In the genomic region with DNA sequence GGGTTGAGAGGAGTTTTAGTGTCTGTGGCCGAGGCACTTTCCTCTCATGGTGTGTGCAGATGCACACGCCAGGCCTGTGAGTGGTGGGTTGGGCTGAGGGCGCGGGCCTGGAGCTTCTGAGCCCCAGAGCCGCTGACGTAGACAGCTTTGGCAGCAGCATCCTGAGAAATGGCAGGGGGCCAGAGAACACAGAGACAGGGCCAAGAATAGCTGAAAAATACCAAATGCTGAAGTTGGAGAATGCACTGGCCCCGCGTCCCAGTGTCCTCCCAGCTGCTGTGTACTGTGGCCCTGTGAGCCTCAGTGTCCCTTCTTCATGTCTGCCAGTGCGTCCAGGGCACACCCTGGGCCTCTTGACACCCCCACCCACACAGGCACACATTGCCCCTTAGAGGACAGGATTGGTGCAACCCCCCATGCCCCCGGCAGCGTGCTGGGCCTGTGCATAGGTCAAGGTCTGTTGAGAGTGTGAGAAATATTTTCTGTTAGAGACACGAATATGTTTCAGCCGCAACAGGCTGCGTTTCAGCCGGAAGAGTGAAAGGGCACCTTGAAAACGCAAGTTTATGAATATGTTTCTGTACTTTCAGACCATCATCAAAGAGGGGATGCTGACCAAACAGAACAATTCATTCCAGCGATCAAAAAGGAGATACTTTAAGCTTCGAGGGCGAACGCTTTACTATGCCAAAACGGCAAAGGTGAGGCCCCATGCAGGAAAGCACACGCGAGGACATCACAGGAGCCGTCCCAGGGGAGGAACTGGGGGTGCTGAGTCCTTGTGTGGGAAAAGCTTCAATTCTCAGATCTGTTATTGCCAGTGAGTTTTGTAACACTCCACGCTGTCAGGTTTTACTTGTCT, we compare ENCODE assay signal across 1 cellular context.
A peak's percentile ranks its signal among the peaks of the same experiment; 100 is the strongest.
TF ChIP-seq lines count a peak whose summit lies in the region.

No MANE protein-coding gene starts in this region.

TF ChIP-seq in HepG2, 621 proteins besides CTCF, POLR2A, EP300 and RAD21 (continued from another document and continues in another):
- TF ChIP-seq BRD4 (CRISPR knock-in tag; IDR thresholded peaks at IDR 0.05) (peak; percentile 43; the same call in 1 of the 2 replicates), ZSCAN12 (CRISPR knock-in tag; IDR thresholded peaks at IDR 0.05) (no peak), CC2D1A (CRISPR knock-in tag; IDR thresholded peaks at IDR 0.05) (no peak), ZNF484 (CRISPR knock-in tag; IDR thresholded peaks at IDR 0.05; ENCODE audit: borderline replicate concordance, low read depth) (no peak), NR2F2 (IDR thresholded peaks at IDR 0.05; ENCODE audit: borderline replicate concordance, low read depth) (peak; percentile 77), KDM1A (CRISPR knock-in tag; IDR thresholded peaks at IDR 0.05) (no peak), ZFP41 (CRISPR knock-in tag; IDR thresholded peaks at IDR 0.05; ENCODE audit: borderline replicate concordance) (no peak), ZSCAN29 (CRISPR knock-in tag; conservative IDR thresholded peaks at IDR 0.05) (no peak), HOXD1 (CRISPR knock-in tag; IDR thresholded peaks at IDR 0.05) (no peak), JUN (CRISPR knock-in tag; IDR thresholded peaks at IDR 0.05) (no peak), SMC3 (IDR thresholded peaks at IDR 0.05; ENCODE audit: low read length) (peak; percentile 14; the same call in 1 of the 2 replicates), ZFP36L1 (CRISPR knock-in tag; IDR thresholded peaks at IDR 0.05) (peak; percentile 42; the same call in 1 of the 2 replicates), ADNP (CRISPR knock-in tag; IDR thresholded peaks at IDR 0.05) (no peak), ZNF451 (CRISPR knock-in tag; IDR thresholded peaks at IDR 0.05) (no peak), GABPB1 (CRISPR knock-in tag; IDR thresholded peaks at IDR 0.05) (peak; percentile 60), RFXANK (CRISPR knock-in tag; IDR thresholded peaks at IDR 0.05) (no peak), ATF7-NPFF (CRISPR knock-in tag; IDR thresholded peaks at IDR 0.05; ENCODE audit: low read depth) (0 out of 2 replicates have a peak, but pooled peaks have one; percentile 31), RELA (CRISPR knock-in tag; IDR thresholded peaks at IDR 0.05) (no peak), SAP130 (CRISPR knock-in tag; IDR thresholded peaks at IDR 0.05; ENCODE audit: low read depth) (peak; percentile 80), TCF7 (IDR thresholded peaks at IDR 0.05; ENCODE audit: low read depth) (no peak; the same call in none of the 2 replicates), SMAD1 (CRISPR knock-in tag; IDR thresholded peaks at IDR 0.05; ENCODE audit: borderline replicate concordance, low read depth) (no peak), ZNF850 (CRISPR knock-in tag; conservative IDR thresholded peaks at IDR 0.05) (no peak), ZNF557 (CRISPR knock-in tag; IDR thresholded peaks at IDR 0.05) (no peak), ZNF572 (CRISPR knock-in tag; IDR thresholded peaks at IDR 0.05) (0 out of 2 replicates have a peak, but pooled peaks have one; percentile 63), MIER2 (CRISPR knock-in tag; IDR thresholded peaks at IDR 0.05) (peak; percentile 69), FOXP1 (IDR thresholded peaks at IDR 0.05) (no peak), FOXP1 (CRISPR knock-in tag; IDR thresholded peaks at IDR 0.05) (peak; percentile 63), TMF1 (CRISPR knock-in tag; IDR thresholded peaks at IDR 0.05; ENCODE audit: low read depth) (no peak), BCL6 (CRISPR knock-in tag; IDR thresholded peaks at IDR 0.05) (peak; percentile 34; the same call in 1 of the 2 replicates), ZEB1 (IDR thresholded peaks at IDR 0.05; ENCODE audit: insufficient replicate concordance, low read depth) (no peak), STAG1 (CRISPR knock-in tag; IDR thresholded peaks at IDR 0.05) (0 out of 2 replicates have a peak, but pooled peaks have one; percentile 13), ZNF746 (CRISPR knock-in tag; IDR thresholded peaks at IDR 0.05) (no peak; the same call in 1 of the 2 replicates), ZNF264 (CRISPR knock-in tag; IDR thresholded peaks at IDR 0.05) (0 out of 2 replicates have a peak, but pooled peaks have one; percentile 39), SKI (IDR thresholded peaks at IDR 0.05; ENCODE audit: partially characterized antibody) (peak; percentile 17), DMAP1 (CRISPR knock-in tag; IDR thresholded peaks at IDR 0.05) (peak; percentile 74; the same call in 1 of the 2 replicates), ZNF564 (CRISPR knock-in tag; IDR thresholded peaks at IDR 0.05) (no peak), ZNF496 (CRISPR knock-in tag; IDR thresholded peaks at IDR 0.05; ENCODE audit: insufficient replicate concordance) (no peak), ZNF558 (CRISPR knock-in tag; IDR thresholded peaks at IDR 0.05; ENCODE audit: borderline replicate concordance) (no peak)
- TF ChIP-seq, protein P1, sequence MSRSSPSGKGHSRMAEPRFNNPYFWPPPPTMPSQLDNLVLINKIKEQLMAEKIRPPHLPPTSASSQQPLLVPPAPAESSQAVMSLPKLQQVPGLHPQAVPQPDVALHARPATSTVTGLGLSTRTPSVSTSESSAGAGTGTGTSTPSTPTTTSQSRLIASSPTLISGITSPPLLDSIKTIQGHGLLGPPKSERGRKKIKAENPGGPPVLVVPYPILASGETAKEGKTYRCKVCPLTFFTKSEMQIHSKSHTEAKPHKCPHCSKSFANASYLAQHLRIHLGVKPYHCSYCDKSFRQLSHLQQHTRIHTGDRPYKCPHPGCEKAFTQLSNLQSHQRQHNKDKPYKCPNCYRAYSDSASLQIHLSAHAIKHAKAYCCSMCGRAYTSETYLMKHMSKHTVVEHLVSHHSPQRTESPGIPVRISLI (CRISPR knock-in tag; IDR thresholded peaks at IDR 0.05; ENCODE audit: borderline replicate concordance): peak; percentile 14; the same call in 1 of the 2 replicates
- TF ChIP-seq, protein P2, sequence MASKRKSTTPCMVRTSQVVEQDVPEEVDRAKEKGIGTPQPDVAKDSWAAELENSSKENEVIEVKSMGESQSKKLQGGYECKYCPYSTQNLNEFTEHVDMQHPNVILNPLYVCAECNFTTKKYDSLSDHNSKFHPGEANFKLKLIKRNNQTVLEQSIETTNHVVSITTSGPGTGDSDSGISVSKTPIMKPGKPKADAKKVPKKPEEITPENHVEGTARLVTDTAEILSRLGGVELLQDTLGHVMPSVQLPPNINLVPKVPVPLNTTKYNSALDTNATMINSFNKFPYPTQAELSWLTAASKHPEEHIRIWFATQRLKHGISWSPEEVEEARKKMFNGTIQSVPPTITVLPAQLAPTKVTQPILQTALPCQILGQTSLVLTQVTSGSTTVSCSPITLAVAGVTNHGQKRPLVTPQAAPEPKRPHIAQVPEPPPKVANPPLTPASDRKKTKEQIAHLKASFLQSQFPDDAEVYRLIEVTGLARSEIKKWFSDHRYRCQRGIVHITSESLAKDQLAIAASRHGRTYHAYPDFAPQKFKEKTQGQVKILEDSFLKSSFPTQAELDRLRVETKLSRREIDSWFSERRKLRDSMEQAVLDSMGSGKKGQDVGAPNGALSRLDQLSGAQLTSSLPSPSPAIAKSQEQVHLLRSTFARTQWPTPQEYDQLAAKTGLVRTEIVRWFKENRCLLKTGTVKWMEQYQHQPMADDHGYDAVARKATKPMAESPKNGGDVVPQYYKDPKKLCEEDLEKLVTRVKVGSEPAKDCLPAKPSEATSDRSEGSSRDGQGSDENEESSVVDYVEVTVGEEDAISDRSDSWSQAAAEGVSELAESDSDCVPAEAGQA (IDR thresholded peaks at IDR 0.05; ENCODE audit: low read depth): no peak
- TF ChIP-seq, protein P2 (CRISPR knock-in tag; IDR thresholded peaks at IDR 0.05; ENCODE audit: borderline replicate concordance): no peak
- TF ChIP-seq, protein P3, sequence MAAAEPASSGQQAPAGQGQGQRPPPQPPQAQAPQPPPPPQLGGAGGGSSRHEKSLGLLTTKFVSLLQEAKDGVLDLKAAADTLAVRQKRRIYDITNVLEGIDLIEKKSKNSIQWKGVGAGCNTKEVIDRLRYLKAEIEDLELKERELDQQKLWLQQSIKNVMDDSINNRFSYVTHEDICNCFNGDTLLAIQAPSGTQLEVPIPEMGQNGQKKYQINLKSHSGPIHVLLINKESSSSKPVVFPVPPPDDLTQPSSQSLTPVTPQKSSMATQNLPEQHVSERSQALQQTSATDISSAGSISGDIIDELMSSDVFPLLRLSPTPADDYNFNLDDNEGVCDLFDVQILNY (CRISPR knock-in tag; conservative IDR thresholded peaks at IDR 0.05): no peak
- TF ChIP-seq, protein P4, sequence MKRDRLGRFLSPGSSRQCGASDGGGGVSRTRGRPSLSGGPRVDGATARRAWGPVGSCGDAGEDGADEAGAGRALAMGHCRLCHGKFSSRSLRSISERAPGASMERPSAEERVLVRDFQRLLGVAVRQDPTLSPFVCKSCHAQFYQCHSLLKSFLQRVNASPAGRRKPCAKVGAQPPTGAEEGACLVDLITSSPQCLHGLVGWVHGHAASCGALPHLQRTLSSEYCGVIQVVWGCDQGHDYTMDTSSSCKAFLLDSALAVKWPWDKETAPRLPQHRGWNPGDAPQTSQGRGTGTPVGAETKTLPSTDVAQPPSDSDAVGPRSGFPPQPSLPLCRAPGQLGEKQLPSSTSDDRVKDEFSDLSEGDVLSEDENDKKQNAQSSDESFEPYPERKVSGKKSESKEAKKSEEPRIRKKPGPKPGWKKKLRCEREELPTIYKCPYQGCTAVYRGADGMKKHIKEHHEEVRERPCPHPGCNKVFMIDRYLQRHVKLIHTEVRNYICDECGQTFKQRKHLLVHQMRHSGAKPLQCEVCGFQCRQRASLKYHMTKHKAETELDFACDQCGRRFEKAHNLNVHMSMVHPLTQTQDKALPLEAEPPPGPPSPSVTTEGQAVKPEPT (CRISPR knock-in tag; IDR thresholded peaks at IDR 0.05; ENCODE audit: low read depth): no peak
- TF ChIP-seq, protein P5, sequence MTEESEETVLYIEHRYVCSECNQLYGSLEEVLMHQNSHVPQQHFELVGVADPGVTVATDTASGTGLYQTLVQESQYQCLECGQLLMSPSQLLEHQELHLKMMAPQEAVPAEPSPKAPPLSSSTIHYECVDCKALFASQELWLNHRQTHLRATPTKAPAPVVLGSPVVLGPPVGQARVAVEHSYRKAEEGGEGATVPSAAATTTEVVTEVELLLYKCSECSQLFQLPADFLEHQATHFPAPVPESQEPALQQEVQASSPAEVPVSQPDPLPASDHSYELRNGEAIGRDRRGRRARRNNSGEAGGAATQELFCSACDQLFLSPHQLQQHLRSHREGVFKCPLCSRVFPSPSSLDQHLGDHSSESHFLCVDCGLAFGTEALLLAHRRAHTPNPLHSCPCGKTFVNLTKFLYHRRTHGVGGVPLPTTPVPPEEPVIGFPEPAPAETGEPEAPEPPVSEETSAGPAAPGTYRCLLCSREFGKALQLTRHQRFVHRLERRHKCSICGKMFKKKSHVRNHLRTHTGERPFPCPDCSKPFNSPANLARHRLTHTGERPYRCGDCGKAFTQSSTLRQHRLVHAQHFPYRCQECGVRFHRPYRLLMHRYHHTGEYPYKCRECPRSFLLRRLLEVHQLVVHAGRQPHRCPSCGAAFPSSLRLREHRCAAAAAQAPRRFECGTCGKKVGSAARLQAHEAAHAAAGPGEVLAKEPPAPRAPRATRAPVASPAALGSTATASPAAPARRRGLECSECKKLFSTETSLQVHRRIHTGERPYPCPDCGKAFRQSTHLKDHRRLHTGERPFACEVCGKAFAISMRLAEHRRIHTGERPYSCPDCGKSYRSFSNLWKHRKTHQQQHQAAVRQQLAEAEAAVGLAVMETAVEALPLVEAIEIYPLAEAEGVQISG (CRISPR knock-in tag; IDR thresholded peaks at IDR 0.05): peak; percentile 56; the same call in 1 of the 2 replicates
- TF ChIP-seq, protein P6, sequence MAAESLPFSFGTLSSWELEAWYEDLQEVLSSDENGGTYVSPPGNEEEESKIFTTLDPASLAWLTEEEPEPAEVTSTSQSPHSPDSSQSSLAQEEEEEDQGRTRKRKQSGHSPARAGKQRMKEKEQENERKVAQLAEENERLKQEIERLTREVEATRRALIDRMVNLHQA (CRISPR knock-in tag; IDR thresholded peaks at IDR 0.05): no peak
- TF ChIP-seq, protein P7, sequence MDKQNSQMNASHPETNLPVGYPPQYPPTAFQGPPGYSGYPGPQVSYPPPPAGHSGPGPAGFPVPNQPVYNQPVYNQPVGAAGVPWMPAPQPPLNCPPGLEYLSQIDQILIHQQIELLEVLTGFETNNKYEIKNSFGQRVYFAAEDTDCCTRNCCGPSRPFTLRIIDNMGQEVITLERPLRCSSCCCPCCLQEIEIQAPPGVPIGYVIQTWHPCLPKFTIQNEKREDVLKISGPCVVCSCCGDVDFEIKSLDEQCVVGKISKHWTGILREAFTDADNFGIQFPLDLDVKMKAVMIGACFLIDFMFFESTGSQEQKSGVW (CRISPR knock-in tag; IDR thresholded peaks at IDR 0.05; ENCODE audit: borderline replicate concordance): no peak
- TF ChIP-seq, protein P8, sequence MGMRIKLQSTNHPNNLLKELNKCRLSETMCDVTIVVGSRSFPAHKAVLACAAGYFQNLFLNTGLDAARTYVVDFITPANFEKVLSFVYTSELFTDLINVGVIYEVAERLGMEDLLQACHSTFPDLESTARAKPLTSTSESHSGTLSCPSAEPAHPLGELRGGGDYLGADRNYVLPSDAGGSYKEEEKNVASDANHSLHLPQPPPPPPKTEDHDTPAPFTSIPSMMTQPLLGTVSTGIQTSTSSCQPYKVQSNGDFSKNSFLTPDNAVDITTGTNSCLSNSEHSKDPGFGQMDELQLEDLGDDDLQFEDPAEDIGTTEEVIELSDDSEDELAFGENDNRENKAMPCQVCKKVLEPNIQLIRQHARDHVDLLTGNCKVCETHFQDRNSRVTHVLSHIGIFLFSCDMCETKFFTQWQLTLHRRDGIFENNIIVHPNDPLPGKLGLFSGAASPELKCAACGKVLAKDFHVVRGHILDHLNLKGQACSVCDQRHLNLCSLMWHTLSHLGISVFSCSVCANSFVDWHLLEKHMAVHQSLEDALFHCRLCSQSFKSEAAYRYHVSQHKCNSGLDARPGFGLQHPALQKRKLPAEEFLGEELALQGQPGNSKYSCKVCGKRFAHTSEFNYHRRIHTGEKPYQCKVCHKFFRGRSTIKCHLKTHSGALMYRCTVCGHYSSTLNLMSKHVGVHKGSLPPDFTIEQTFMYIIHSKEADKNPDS (CRISPR knock-in tag; IDR thresholded peaks at IDR 0.05): no peak
